ENCODE assay signal across 8 cellular contexts in the genomic region with DNA sequence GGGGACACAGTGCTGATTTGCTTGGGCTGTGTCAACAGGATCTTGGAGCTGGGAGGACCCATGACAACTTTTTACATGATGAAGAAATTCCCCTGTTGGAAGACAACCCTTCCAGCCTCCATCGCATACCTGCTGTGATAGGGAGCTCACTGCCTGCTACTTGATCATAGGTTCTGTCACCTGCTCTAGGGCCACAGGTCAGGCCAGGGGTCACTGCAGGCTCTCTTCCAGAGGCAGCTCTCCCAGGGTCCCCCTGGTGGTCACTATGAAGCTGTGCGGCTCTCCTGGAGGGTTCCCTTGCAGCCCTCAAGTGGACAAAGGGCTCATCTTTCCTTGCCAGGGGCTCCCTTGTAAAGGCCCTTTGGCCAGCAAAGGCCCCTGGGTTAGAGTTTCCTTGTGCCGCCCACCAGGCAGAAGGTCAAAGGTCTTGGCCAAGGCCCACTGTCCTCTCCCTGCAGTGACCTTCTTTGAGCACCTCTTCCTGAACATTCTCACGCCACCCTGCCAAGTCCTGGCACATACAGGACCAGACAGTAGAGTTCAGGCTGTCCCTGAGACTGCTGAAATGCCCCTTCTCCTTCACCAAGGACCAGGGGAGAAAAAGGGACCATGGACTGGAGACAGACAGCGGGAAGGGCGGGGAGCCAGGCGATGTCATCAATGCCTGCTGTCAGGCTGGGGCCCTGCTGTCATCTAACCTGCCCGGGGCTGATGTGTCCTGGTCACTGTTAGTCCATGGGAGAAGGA.
DNase-seq lines count a peak whose midpoint lies in the region; ATAC-seq and TF ChIP-seq lines count a peak whose summit lies in the region.

No MANE protein-coding gene starts in this region.

- TF ChIP-seq CTCF in fibroblast of mammary gland (conservative IDR thresholded peaks at IDR 0.05; ENCODE audit: control insufficient read depth, insufficient read depth, low read depth, low read length), result peak; percentile 86

- no peak overlapping the region for H2AFZ ChIP-seq in neuronal stem cell (ENCODE audit: low read length)

- peak overlapping the region; percentile 64 for H2AK5ac ChIP-seq in neuronal stem cell (ENCODE audit: low read depth, low read length)

- ATAC-seq in HG02884 (IDR thresholded peaks at IDR 0.05; ENCODE audit: unreplicated experiment), result peak; percentile 52

- no peak overlapping the region for H2BK120ac ChIP-seq in neuronal stem cell (ENCODE audit: low read depth, low read length)

- H3K4me3 ChIP-seq in fibroblast of mammary gland (ENCODE audit: control insufficient read depth, low read depth, low read length) (no peak overlapping the region), neuronal stem cell (ENCODE audit: low read length in 2 of 2) (no peak overlapping the region)

- H3K9me3 ChIP-seq in neuronal stem cell (replicated peaks in 1 of 2; ENCODE audit: control insufficient read depth in 2 of 2, insufficient read depth in 1 of 2, low read depth in 1 of 2, low read length in 2 of 2), result no peaks in the 10 kb centered on the region

- H2BK15ac ChIP-seq in neuronal stem cell (ENCODE audit: low read length), result peak overlapping the region; percentile 0

- no peak overlapping the region for H4K8ac ChIP-seq in neuronal stem cell (ENCODE audit: low read depth, low read length)

- DNase-seq in SIG-M5 treated with dmso at 0.1 percent for 504 hours (lab: John Stamatoyannopoulos, UW; ENCODE audit: unreplicated experiment) (peak; percentile 43), SIG-M5 (lab: John Stamatoyannopoulos, UW) (no peak), SK-MEL-5 (ENCODE audit: low read depth, low spot score) (peak; percentile 75), fibroblast of mammary gland (ENCODE audit: low read depth) (peak; percentile 41), neuronal stem cell (ENCODE audit: low spot score) (peak; percentile 56), cerebellar nuclear complex (lab: John Stamatoyannopoulos, UW) (no peak)
- DNase-seq in stimulated activated naive CD4-positive, alpha-beta T cell treated with Interleukin-2 at 50 U/mL for 16 hours (lab: John Stamatoyannopoulos, UW), result no peak

- no peak overlapping the region for H3K14ac ChIP-seq in neuronal stem cell (ENCODE audit: low read length)

- no peak overlapping the region for H4K91ac ChIP-seq in neuronal stem cell (ENCODE audit: low read depth, low read length, poor library complexity)

- H2BK12ac ChIP-seq in neuronal stem cell (ENCODE audit: low read length), result peak overlapping the region; percentile 0

- H3K18ac ChIP-seq in neuronal stem cell (ENCODE audit: low read length), result no peak overlapping the region

- in situ Hi-C loops in SK-MEL-5 (cut with HindIII; ENCODE audit: low pct_unique_long_range_greater_than_20kb, low sequenced_read_pairs), result no loop called here

- no peaks in the 10 kb centered on the region for H3K27me3 ChIP-seq in neuronal stem cell (ENCODE audit: control insufficient read depth in 3 of 3, insufficient read depth in 3 of 3, low read depth in 1 of 3, low read length in 3 of 3)

- no peak overlapping the region for H3K23ac ChIP-seq in neuronal stem cell (ENCODE audit: low read depth, low read length, poor library complexity)

- no peak overlapping the region for H3K9ac ChIP-seq in neuronal stem cell (ENCODE audit: low read depth, low read length, poor library complexity)

- peaks cover 0 to 7% of the 10 kb centered on the region in 2 donors for H3K4me1 ChIP-seq in neuronal stem cell (ENCODE audit: control insufficient read depth in 2 of 2, insufficient read depth in 1 of 2, low read depth in 1 of 2, low read length in 2 of 2)

- H3K36me3 ChIP-seq in neuronal stem cell (replicated peaks in 1 of 2; ENCODE audit: control insufficient read depth in 2 of 2, insufficient read depth in 2 of 2, low read length in 2 of 2), result no peaks in the 10 kb centered on the region

- no peak overlapping the region for H3K4ac ChIP-seq in neuronal stem cell (ENCODE audit: low read length)

- no peaks in the 10 kb centered on the region for H3K79me1 ChIP-seq in neuronal stem cell (ENCODE audit: low read depth, low read length)

- no CpG with 5 or more reads among the region's 8 CpGs for WGBS in neuronal stem cell (ENCODE audit: extremely low coverage in 2 of 2, insufficient read length in 2 of 2, insufficient replicate concordance in 1 of 2), 2 donors

- no peak overlapping the region for H2BK5ac ChIP-seq in neuronal stem cell (ENCODE audit: low read length)

- H3K4me2 ChIP-seq in neuronal stem cell (ENCODE audit: insufficient read depth, low read length, poor library complexity, severe bottlenecking), result no peak overlapping the region

- no peak overlapping the region for H3K27ac ChIP-seq in neuronal stem cell (replicated peaks; ENCODE audit: low read length)

Comparison
In these comparisons a context has a peak if more than half of its experiments do, and no peak if none do; other contexts are left out.
1. DNase-seq: peak in SIG-M5 treated with dmso at 0.1 percent for 504 hours (single experiment), SK-MEL-5 (single experiment), fibroblast of mammary gland (single experiment) and neuronal stem cell (single experiment); none in SIG-M5 (single experiment), cerebellar nuclear complex (0 of 2) and stimulated activated naive CD4-positive, alpha-beta T cell treated with Interleukin-2 at 50 U/mL for 16 hours (single experiment).